Comparison of ENCODE assay signal across 24 cellular contexts in genomic region chrX:107442914-107443527, GRCh38. TPM values are rescaled to one million over a fixed set of nuclear protein-coding genes. Genes with fewer than 3 reads are reported as not detected.
A peak's percentile ranks its signal among the peaks of the same experiment; 100 is the strongest.
DNase-seq lines count a peak whose midpoint lies in the region; ATAC-seq and TF ChIP-seq lines count a peak whose summit lies in the region.
"Had no signal": no experiment of that assay in that cellular context is flagged by ENCODE, and none has a peak within 500 bp of the region (broad histone marks: within the 10 kb centered on the region; RNA-seq: fewer than 3 reads in every experiment).

No MANE protein-coding gene starts in this region.

- in situ Hi-C loops in GM13977 (cut with MboI; ENCODE audit: low pct_unique_long_range_greater_than_20kb, low sequenced_read_pairs, unreplicated experiment) = no loop called here

- TF ChIP-seq CTCF in GM13977 (IDR thresholded peaks at IDR 0.05; ENCODE audit: extremely low read depth, insufficient read depth, missing control alignments) = no peak

- DNase-seq in COR-L47 (lab: John Stamatoyannopoulos, UW) = peak; percentile 53
- peak; percentile 52 for DNase-seq in HT-29 (ENCODE audit: low spot score)
- peak; percentile 77 for DNase-seq in NCI-H69 (lab: John Stamatoyannopoulos, UW)
- peak; percentile 77 for DNase-seq in islet precursor cell
- DNase-seq in SKM-1 (lab: John Stamatoyannopoulos, UW; ENCODE audit: unreplicated experiment) = no peak
- DNase-seq in NCI-H82 (lab: John Stamatoyannopoulos, UW) = no peak
- no peak for DNase-seq in GM13977 (ENCODE audit: low spot score)
- DNase-seq: activated CD8-positive, alpha-beta memory T cell treated with anti-CD3 and anti-CD28 coated beads for 24 hours; activated naive CD4-positive, alpha-beta T cell; activated T-cell treated with anti-CD3 and anti-CD28 coated beads, Interleukin-2, amount 50 U/mL, for 4 hours; adrenal gland; effector CD4-positive, alpha-beta T cell; erythroblast; foreskin fibroblast; heart left ventricle; left cardiac atrium; mesenchymal stem cell; naive B cell; NCI-H2171; SJCRH30; T-helper 1 cell; upper lobe of left lung had no signal

- ATAC-seq in GM19035 (IDR thresholded peaks at IDR 0.05; ENCODE audit: unreplicated experiment) = no peak
- ATAC-seq: activated T-cell treated with anti-CD3 and anti-CD28 coated beads, Interleukin-2, amount 50 U/mL, for 4 hours; heart left ventricle; left cardiac atrium had no signal

RNA-seq across cellular contexts. Expression of gene FRMPD3, which starts 6.4 kb away (rescaled TPM):
- 0.03 TPM in 2 replicates for total RNA-seq in HT-29 (2014; rRNA removed; shearing (Covaris generic))
- total RNA-seq: activated T-cell treated with anti-CD3 and anti-CD28 coated beads, Interleukin-2, amount 50 U/mL, for 4 hours; pulmonary artery endothelial cell had no signal

Comparison
In these comparisons a context has a peak if more than half of its experiments do, and no peak if none do; other contexts are left out.
1. DNase-seq: peak in COR-L47 (single experiment), HT-29 (single experiment), NCI-H69 (single experiment) and islet precursor cell (single experiment); none in SKM-1 (single experiment), NCI-H82 (single experiment) and GM13977 (single experiment).